ENCODE assay signal across 8 cellular contexts in genomic region chr1:183227963-183228649, GRCh38. TPM values are rescaled to one million over a fixed set of nuclear protein-coding genes. Genes with fewer than 3 reads are reported as not detected.
DNase-seq lines count a peak whose midpoint lies in the region; ATAC-seq, FAIRE-seq and TF ChIP-seq lines count a peak whose summit lies in the region.

No MANE protein-coding gene starts in this region.

- CTCF ChIA-PET in K562 (lab: Yijun Ruan, JAX; ENCODE audit: low intra/inter-chr PET ratio) = interaction anchor here (0.6 to 1.3 kb wide), 3 partner anchors 266 to 276 kb away, joined by 3 to 5 read pairs (median 4); no protein-coding TSS in a partner anchor

- no peak overlapping the region for H3K4me3 Mint-ChIP-seq in HFFc6

- TF ChIP-seq RAD21 in K562 (CRISPR knock-in tag; conservative IDR thresholded peaks at IDR 0.05 in 1 of 2, IDR thresholded peaks at IDR 0.05 in 1 of 2) = peak; percentile 37 to 62; a peak in 3 of 4 replicates

- H3K4me3 ChIP-seq in K562 = no peak overlapping the region

- H3K36me3 Mint-ChIP-seq in HFFc6 (ENCODE audit: low read depth) = no peaks in the 10 kb centered on the region

- H3K27ac ChIP-seq in K562 (ENCODE audit: extremely low read depth, low read depth, low read length) = no peak overlapping the region

- H3K36me3 ChIP-seq in K562 (ENCODE audit: control insufficient read depth, insufficient read depth, low read length) = no peaks in the 10 kb centered on the region

- no peak overlapping the region for H3K9ac ChIP-seq in K562 (ENCODE audit: insufficient read depth in 1 of 2, low read depth in 2 of 2, low read length in 2 of 2)

- peak; percentile 3 for DNase-seq in NK-92 treated with Interleukin-12 subunit alpha and Interleukin-12 subunit beta, amount 100 ng/mL, for 24 hours (lab: John Stamatoyannopoulos, UW)
- DNase-seq in NK-92 (lab: John Stamatoyannopoulos, UW; ENCODE audit: unreplicated experiment) (no peak), HFFc6 (peak; percentile 30), OCI-M1 (lab: John Stamatoyannopoulos, UW) (peak; percentile 67), K562 (ENCODE audit: extremely low read depth in 1 of 4, low spot score in 3 of 4) (peak; percentile 48 to 71 (median 58)), kidney glomerular epithelial cell (lab: John Stamatoyannopoulos, UW) (peak; percentile 20), NCI-H187 treated with DMSO at 0.1 percent for 48 hours (lab: John Stamatoyannopoulos, UW) (no peak)
- DNase-seq in stimulated activated naive CD8-positive, alpha-beta T cell treated with anti-CD3 and anti-CD28 coated beads, Interleukin-15, Interleukin-2, amounts not matched to agents 100 U/mL and 50 U/mL, for 24 hours = peak; percentile 59

- H3K9me3 ChIP-seq in K562 (replicated peaks; ENCODE audit: control insufficient read depth, insufficient read depth, low read depth, low read length) = no peaks in the 10 kb centered on the region

- no peak for TF ChIP-seq POLR2A in K562 (conservative IDR thresholded peaks at IDR 0.05)

- H3K27me3 Mint-ChIP-seq in HFFc6 (ENCODE audit: insufficient read depth) = no peaks in the 10 kb centered on the region

- H3K4me1 ChIP-seq in K562 (replicated peaks in 1 of 2; ENCODE audit: control insufficient read depth in 2 of 2, insufficient read depth in 2 of 2, low read length in 2 of 2) = no peaks in the 10 kb centered on the region

- peak; percentile 96 for ATAC-seq in K562
- ATAC-seq in stimulated activated naive CD8-positive, alpha-beta T cell treated with anti-CD3 and anti-CD28 coated beads, Interleukin-15, Interleukin-2, amounts not matched to agents 100 U/mL and 50 U/mL, for 24 hours = no peak

- no peak overlapping the region for H2AFZ ChIP-seq in K562 (ENCODE audit: low read depth, low read length)

- H3K4me2 ChIP-seq in K562 (ENCODE audit: insufficient read depth, low read length) = no peak overlapping the region

- in situ Hi-C loops in K562 (cut with MboI) = loop anchor here (25.0 kb wide), 1 partner anchor 266 kb away; the partner anchor contains the start of gene SHCBP1L

- no peaks in the 10 kb centered on the region; the same call in 1 of the 2 replicates for H4K20me1 ChIP-seq in K562 (replicated peaks; ENCODE audit: control insufficient read depth, insufficient read depth, low read length)

- no peaks in the 10 kb centered on the region for H3K79me2 ChIP-seq in K562 (ENCODE audit: control insufficient read depth, insufficient read depth, low read length)

- peak; percentile 70 for FAIRE-seq in K562 (lab: Jason Lieb, UNC)

- no peak overlapping the region for H3K27ac Mint-ChIP-seq in HFFc6

- TF ChIP-seq CTCF in HFFc6 (IDR thresholded peaks at IDR 0.05) (peak; percentile 84), K562 (IDR thresholded peaks at IDR 0.05 in 2 of 3, conservative IDR thresholded peaks at IDR 0.05 in 1 of 3; ENCODE audit: insufficient read depth in 2 of 3, low read depth in 1 of 3, low read length in 3 of 3) (peak; percentile 73 to 80 (median 74))

- H3K27me3 ChIP-seq in K562 (ENCODE audit: control insufficient read depth in 2 of 2, insufficient read depth in 2 of 2, low read length in 2 of 2) = peaks cover 0 to 29% of the 10 kb centered on the region in 2 experiments; a peak in 4 of 5 replicates

- 4% methylated on average over 11 of the region's 11 CpGs for WGBS in K562 (ENCODE audit: insufficient coverage, low coverage, missing lambda C conversion rate)

- H3K9me1 ChIP-seq in K562 (ENCODE audit: control insufficient read depth, insufficient read depth, low read length) = no peaks in the 10 kb centered on the region

- H3K9me3 Mint-ChIP-seq in HFFc6 = no peaks in the 10 kb centered on the region

- intact Hi-C loops in K562 (cut with micrococcal nuclease) = no loop called here

- H3K4me1 Mint-ChIP-seq in HFFc6 (ENCODE audit: low read depth) = peaks cover 55% of the 10 kb centered on the region

- POLR2A ChIA-PET in K562 (lab: Yijun Ruan, JAX) = interaction anchor here (0.6 to 1.2 kb wide), 4 partner anchors 9 to 479 kb away, joined by 3 to 4 read pairs (median 4); no protein-coding TSS in a partner anchor

- BruUV-seq in K562 (replicated peaks; lab: Mats Ljungman, UMichigan) = no TSS peak

- TF ChIP-seq EP300 in K562 (IDR thresholded peaks at IDR 0.05; ENCODE audit: low read length) = no peak

TF ChIP-seq in K562, 482 proteins besides CTCF, POLR2A, EP300 and RAD21:
- TF ChIP-seq SMC3 (conservative IDR thresholded peaks at IDR 0.05; ENCODE audit: insufficient read depth, low read depth, low read length) (peak; percentile 40; the same call in 1 of the 2 replicates), VEZF1 (CRISPR knock-in tag; IDR thresholded peaks at IDR 0.05) (peak; percentile 63), ZFP91 (CRISPR knock-in tag; IDR thresholded peaks at IDR 0.05) (no peak), CTBP1 (IDR thresholded peaks at IDR 0.05; ENCODE audit: borderline replicate concordance) (no peak), NR0B1 (IDR thresholded peaks at IDR 0.05; ENCODE audit: partially characterized antibody) (no peak), TFAP4 (CRISPR knock-in tag; IDR thresholded peaks at IDR 0.05; ENCODE audit: borderline replicate concordance) (no peak)
TF ChIP-seq in K562: peak in this region for 2.

RNA-seq across cellular contexts. Expression of gene LAMC2, which starts 42.0 kb away (rescaled TPM):
- total RNA-seq in HFFc6 (2021; fragmentation: NEBNext Ultra II Directional; extraction: Animal tissue kit (Norgen Biotek cat#: 25700)) = 1 to 10 TPM; 1.5 to 2.3 (median 1.7) TPM
- total RNA-seq in K562 (2011; cell fraction: chromatin; rRNA removed; ENCODE audit: low replicate concordance) = 0.12 TPM in 1 of 2 replicates, not detected in the other
- 0.13 TPM in 1 of 2 replicates, not detected in the other for total RNA-seq in K562 (2011; cell fraction: nucleolus; rRNA removed)
- not detected in 2 replicates for total RNA-seq in K562 (2011; cell fraction: nucleoplasm; rRNA removed)
- total RNA-seq in K562 (2014; rRNA removed) = not detected in 2 replicates
- total RNA-seq in K562 (2014; rRNA removed; fragmentation: Illumina TruSeq; extraction: Trizol) = not detected in 2 replicates
- not detected in 2 replicates for total RNA-seq in K562 (2015; rRNA removed; fragmentation: Illumina TruSeq; extraction: Trizol)
- 0.02 and 0.04 TPM in 2 replicates for total RNA-seq in K562 (2021)
- 0.03 TPM in 1 of 2 replicates, not detected in the other for polyA plus RNA-seq in K562 (2011; rRNA removed)
- not detected in 2 replicates for polyA plus RNA-seq in K562 (2011; cell fraction: cytosol; rRNA removed)
- not detected in 2 replicates for polyA plus RNA-seq in K562 (2011; cell fraction: nucleus; rRNA removed)
- not detected in 2 replicates for polyA plus RNA-seq in K562 (2012)
- not detected in 2 replicates for polyA plus RNA-seq in K562 (2014; fragmentation: Illumina TruSeq; extraction: Trizol)
- not detected for polyA plus RNA-seq in K562 (2014; fragmentation: Nextera tagmentation; extraction: Ambion mirVana)
- polyA plus RNA-seq in K562 (2014; rRNA removed) = not detected in 2 replicates
- polyA minus RNA-seq in K562 (2011; rRNA and poly(A)+ RNA removed) = not detected in 2 replicates
- 0.36 TPM in 1 of 2 replicates, not detected in the other for polyA minus RNA-seq in K562 (2011; cell fraction: cytosol; rRNA and poly(A)+ RNA removed)
- not detected in 2 replicates for polyA minus RNA-seq in K562 (2011; cell fraction: nucleus; rRNA and poly(A)+ RNA removed)

Comparison
In these comparisons a context has a peak if more than half of its experiments do, and no peak if none do; other contexts are left out.
1. DNase-seq: peak in NK-92 treated with Interleukin-12 subunit alpha and Interleukin-12 subunit beta, amount 100 ng/mL, for 24 hours (single experiment), HFFc6 (single experiment), OCI-M1 (single experiment), K562 (4 of 4), kidney glomerular epithelial cell (single experiment) and stimulated activated naive CD8-positive, alpha-beta T cell treated with anti-CD3 and anti-CD28 coated beads, Interleukin-15, Interleukin-2, amounts not matched to agents 100 U/mL and 50 U/mL, for 24 hours (single experiment); none in NK-92 (single experiment) and NCI-H187 treated with DMSO at 0.1 percent for 48 hours (single experiment).